ENCODE assay signal across 10 cellular contexts in the genomic region with DNA sequence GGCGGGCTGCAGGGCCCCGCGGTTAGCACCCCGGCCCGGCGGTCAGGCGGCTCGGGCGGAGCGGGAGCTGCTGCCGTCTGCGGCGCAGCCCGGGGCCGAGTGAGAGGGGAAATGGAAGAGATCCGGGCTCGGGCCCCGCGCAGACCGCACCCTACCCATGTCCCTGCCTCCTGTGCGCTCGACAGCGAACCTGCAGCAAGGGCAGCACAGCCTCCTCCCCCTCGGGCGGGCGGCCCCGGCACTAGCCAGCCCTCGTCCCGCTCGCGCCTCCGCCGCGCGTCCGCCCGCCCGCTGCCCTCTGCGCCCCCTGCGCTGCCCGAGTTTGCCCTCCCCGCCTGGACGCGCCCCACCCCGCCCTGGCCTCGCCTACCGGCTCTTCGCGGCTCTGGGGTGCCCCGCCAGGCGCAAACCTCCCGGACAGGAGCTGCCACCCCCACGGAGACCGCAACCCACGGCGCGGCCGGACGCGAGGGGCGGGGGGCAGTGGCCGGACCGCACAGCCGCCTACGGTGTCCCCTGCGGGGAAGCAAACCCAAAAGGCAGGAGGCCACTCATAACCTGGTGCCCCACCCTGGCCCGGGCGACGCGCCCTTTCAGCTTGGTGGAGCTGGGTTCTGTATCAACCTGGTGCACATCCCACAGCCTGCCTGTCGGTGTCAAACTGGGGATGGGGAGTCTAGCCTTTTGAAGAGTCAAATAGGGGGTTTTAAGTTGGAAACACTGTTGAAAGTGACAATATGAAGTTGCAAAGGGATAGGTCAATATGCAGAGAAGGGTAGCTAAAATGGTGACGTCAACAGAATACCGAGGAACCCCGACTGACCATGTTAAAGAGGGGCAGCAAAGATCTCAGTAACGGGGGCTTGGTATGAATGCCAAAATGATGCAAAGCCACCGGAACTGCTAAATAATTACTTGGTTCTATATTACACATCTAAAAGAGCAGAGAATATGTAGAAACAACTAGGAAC. TPM values are rescaled to one million over a fixed set of nuclear protein-coding genes. Genes with fewer than 3 reads are reported as not detected.
DNase-seq lines count a peak whose midpoint lies in the region; ATAC-seq, FAIRE-seq and TF ChIP-seq lines count a peak whose summit lies in the region.
"Had no signal": no experiment of that assay in that cellular context is flagged by ENCODE, and none has a peak within 500 bp of the region (broad histone marks: within the 10 kb centered on the region; RNA-seq: fewer than 3 reads in every experiment).

TSS of gene IHH (minus strand) at position 101 of the 971 bp plus-strand sequence. CDS start 454 bp downstream, outside the sequence.

- no peak within 1 kb of the TSS for H3K27ac Mint-ChIP-seq in activated CD4-positive, alpha-beta T cell treated with anti-CD3 and anti-CD28 coated beads, Interleukin-2, amount 10 ng/mL, durations not matched to agents 7 days and 5 days

- H3K36me3 Mint-ChIP-seq in activated CD4-positive, alpha-beta T cell treated with anti-CD3 and anti-CD28 coated beads, Interleukin-2, amount 10 ng/mL, durations not matched to agents 7 days and 5 days (ENCODE audit: low read depth): no peaks in the 10 kb centered on the region

- H3K4me3 ChIP-seq in kidney (ENCODE audit: low read length in 2 of 2) (peak within 1 kb of the TSS; percentile 63 to 64), subcutaneous abdominal adipose tissue (ENCODE audit: low read depth in 1 of 5, low read length in 5 of 5) (peak within 1 kb of the TSS in 3 of 5 donors; percentile 21 to 55 (median 50))

- peaks cover 16% of the 10 kb centered on the region for H3K4me1 Mint-ChIP-seq in activated CD4-positive, alpha-beta T cell treated with anti-CD3 and anti-CD28 coated beads, Interleukin-2, amount 10 ng/mL, durations not matched to agents 7 days and 5 days

- no peak for FAIRE-seq in kidney (lab: Jason Lieb, UNC)
- FAIRE-seq: bronchial epithelial cell, G401.6 had no signal

- no peak for TF ChIP-seq CTCF in kidney (IDR thresholded peaks at IDR 0.05; ENCODE audit: borderline replicate concordance, extremely low read depth, insufficient read depth)

- peaks cover 77% of the 10 kb centered on the region for H3K27me3 Mint-ChIP-seq in activated CD4-positive, alpha-beta T cell treated with anti-CD3 and anti-CD28 coated beads, Interleukin-2, amount 10 ng/mL, durations not matched to agents 7 days and 5 days

- intact Hi-C loops in kidney (cut with DNase I): no loop called here

- no peaks in the 10 kb centered on the region for H3K36me3 ChIP-seq in kidney (ENCODE audit: control insufficient read depth in 1 of 2, insufficient read depth in 2 of 2, low read length in 2 of 2)
- no peaks in the 10 kb centered on the region for H3K36me3 ChIP-seq in subcutaneous abdominal adipose tissue (ENCODE audit: control insufficient read depth in 5 of 5, insufficient read depth in 5 of 5, low read length in 5 of 5)

- H3K9ac ChIP-seq in kidney (ENCODE audit: low read length in 2 of 2) (peak within 1 kb of the TSS in 1 of 2 donors; percentile 55), subcutaneous abdominal adipose tissue (ENCODE audit: low read length in 5 of 5) (no peak within 1 kb of the TSS)

- POLR2A ChIA-PET in activated CD4-positive, alpha-beta T cell treated with anti-CD3 and anti-CD28 coated beads, Interleukin-2, amount 10 ng/mL, durations not matched to agents 7 days and 5 days (lab: Charles Lee): no interaction called here

- CTCF ChIA-PET in activated CD4-positive, alpha-beta T cell treated with anti-CD3 and anti-CD28 coated beads, Interleukin-2, amount 10 ng/mL, durations not matched to agents 7 days and 5 days (lab: Charles Lee): interaction anchor here (0.5 to 2.1 kb wide), 5 partner anchors 41 to 423 kb away, joined by 3 to 6 read pairs (median 3); no protein-coding TSS in a partner anchor

- H3K27ac ChIP-seq in kidney (ENCODE audit: low read depth in 2 of 2, low read length in 2 of 2) (peak within 1 kb of the TSS in 1 of 2 donors; percentile 71), subcutaneous abdominal adipose tissue (ENCODE audit: low read depth, low read length) (no peak within 1 kb of the TSS)

- H3K4me1 ChIP-seq in kidney (ENCODE audit: control insufficient read depth in 1 of 2, insufficient read depth in 1 of 2, low read depth in 1 of 2, low read length in 2 of 2) (peaks cover 6 to 14% of the 10 kb centered on the region in 2 donors), subcutaneous abdominal adipose tissue (ENCODE audit: control insufficient read depth in 5 of 5, insufficient read depth in 5 of 5, low read length in 5 of 5) (peaks cover 0 to 36% (median 33%) of the 10 kb centered on the region in 5 donors)

- peaks cover 42 to 63% (median 58%) of the 10 kb centered on the region in 5 donors for H3K27me3 ChIP-seq in subcutaneous abdominal adipose tissue (ENCODE audit: control insufficient read depth in 5 of 5, insufficient read depth in 4 of 5, low read length in 5 of 5)

- H3K4me3 Mint-ChIP-seq in activated CD4-positive, alpha-beta T cell treated with anti-CD3 and anti-CD28 coated beads, Interleukin-2, amount 10 ng/mL, durations not matched to agents 7 days and 5 days: no peak within 1 kb of the TSS

- DNase-seq in activated CD4-positive, alpha-beta T cell treated with anti-CD3 and anti-CD28 coated beads, Interleukin-2, amount 10 ng/mL, durations not matched to agents 7 days and 5 days: peak; percentile 16
- no peak for DNase-seq in activated CD4-positive, alpha-beta T cell treated with anti-CD3 and anti-CD28 coated beads for 1 hour
- DNase-seq in activated T-cell treated with anti-CD3 and anti-CD28 coated beads, Interleukin-2, amount 50 U/mL, for 48 hours: peak; percentile 25 to 32
- peak; percentile 73 for DNase-seq in kidney
- no peak for DNase-seq in anterior cingulate cortex (lab: John Stamatoyannopoulos, UW)
- DNase-seq in NCI-H187 treated with DMSO at 0.1 percent for 48 hours (lab: John Stamatoyannopoulos, UW): no peak

- ATAC-seq in GM18868 (IDR thresholded peaks at IDR 0.05; ENCODE audit: unreplicated experiment): no peak

- no peaks in the 10 kb centered on the region for H3K9me3 Mint-ChIP-seq in activated CD4-positive, alpha-beta T cell treated with anti-CD3 and anti-CD28 coated beads, Interleukin-2, amount 10 ng/mL, durations not matched to agents 7 days and 5 days

- H3K9me3 ChIP-seq in kidney (ENCODE audit: control insufficient read depth in 1 of 2, low read length in 2 of 2): no peaks in the 10 kb centered on the region
- H3K9me3 ChIP-seq in subcutaneous abdominal adipose tissue (ENCODE audit: control insufficient read depth in 5 of 5, low read length in 5 of 5): no peaks in the 10 kb centered on the region

RNA-seq across cellular contexts. Expression of gene IHH, which starts in this region (rescaled TPM):
- not detected for total RNA-seq in activated CD4-positive, alpha-beta T cell treated with anti-CD3 and anti-CD28 coated beads, Interleukin-2, amount 10 ng/mL, durations not matched to agents 7 days and 5 days
- 0.88 TPM for total RNA-seq in kidney
- 3.1 TPM for polyA plus RNA-seq in kidney (ENCODE audit: insufficient read depth, low read depth, low replicate concordance)
- total RNA-seq: bronchial epithelial cell had no signal

Comparison
In these comparisons a context has a peak if more than half of its experiments do, and no peak if none do; other contexts are left out.
1. Peak in DNase-seq in activated CD4-positive, alpha-beta T cell treated with anti-CD3 and anti-CD28 coated beads, Interleukin-2, amount 10 ng/mL, durations not matched to agents 7 days and 5 days; RNA of the gene not detected or under 1 TPM.
2. DNase-seq: peak in activated T-cell treated with anti-CD3 and anti-CD28 coated beads, Interleukin-2, amount 50 U/mL, for 48 hours (2 of 2) and kidney (single experiment); none in activated CD4-positive, alpha-beta T cell treated with anti-CD3 and anti-CD28 coated beads for 1 hour (single experiment), anterior cingulate cortex (0 of 58) and NCI-H187 treated with DMSO at 0.1 percent for 48 hours (single experiment).